Comparison of ENCODE assay signal across 8 cellular contexts in genomic region chr5:8457187-8458037, GRCh38.
DNase-seq lines count a peak whose midpoint lies in the region; ATAC-seq and TF ChIP-seq lines count a peak whose summit lies in the region.

No MANE protein-coding gene starts in this region.

- no peak overlapping the region for H3K27ac ChIP-seq in ectodermal cell (ENCODE audit: insufficient read depth, low read depth, low read length, poor library complexity, severe bottlenecking)

- POLR2A ChIA-PET in activated CD8-positive, alpha-beta T cell treated with anti-CD3 and anti-CD28 coated beads for 36 hours (lab: Charles Lee): no interaction called here

- DNase-seq in GF-D8 (lab: John Stamatoyannopoulos, UW): peak; percentile 96
- peak; percentile 98 for DNase-seq in NCI-H2081 treated with DMSO at 0.1 percent for 48 hours (lab: John Stamatoyannopoulos, UW)
- peak; percentile 85 for DNase-seq in activated CD8-positive, alpha-beta T cell treated with anti-CD3 and anti-CD28 coated beads for 36 hours
- DNase-seq in lung microvascular endothelial cell (ENCODE audit: low read depth in 2 of 2): peak; percentile 95 to 96
- peak; percentile 66 for DNase-seq in stimulated activated CD8-positive, alpha-beta memory T cell treated with anti-CD3 and anti-CD28 coated beads, Interleukin-15, amount 100 ng/mL, for 1 hour (ENCODE audit: low read depth)
- no peak for DNase-seq in NK-92 (lab: John Stamatoyannopoulos, UW; ENCODE audit: unreplicated experiment)

- CTCF ChIA-PET in activated CD8-positive, alpha-beta T cell treated with anti-CD3 and anti-CD28 coated beads for 36 hours (lab: Charles Lee): no interaction called here

- H3K27ac Mint-ChIP-seq in activated CD8-positive, alpha-beta T cell treated with anti-CD3 and anti-CD28 coated beads for 36 hours: peak overlapping the region; percentile 86

- no peaks in the 10 kb centered on the region for H3K4me1 ChIP-seq in ectodermal cell (ENCODE audit: control insufficient read depth, insufficient read depth, low read length)

- peaks cover 2% of the 10 kb centered on the region for H3K9me3 Mint-ChIP-seq in activated CD8-positive, alpha-beta T cell treated with anti-CD3 and anti-CD28 coated beads for 36 hours

- peaks cover 1% of the 10 kb centered on the region for H3K4me1 Mint-ChIP-seq in activated CD8-positive, alpha-beta T cell treated with anti-CD3 and anti-CD28 coated beads for 36 hours (ENCODE audit: low read depth)

- no peaks in the 10 kb centered on the region for H3K36me3 ChIP-seq in ectodermal cell (ENCODE audit: control insufficient read depth, insufficient read depth, low read length)

- no peaks in the 10 kb centered on the region for H3K36me3 Mint-ChIP-seq in activated CD8-positive, alpha-beta T cell treated with anti-CD3 and anti-CD28 coated beads for 36 hours (ENCODE audit: low read depth)

- no peaks in the 10 kb centered on the region for H3K9me3 ChIP-seq in ectodermal cell (ENCODE audit: control insufficient read depth, low read length)

- TF ChIP-seq CTCF in activated CD8-positive, alpha-beta T cell treated with anti-CD3 and anti-CD28 coated beads for 36 hours (IDR thresholded peaks at IDR 0.05): no peak

- peak overlapping the region; percentile 42 for H3K4me3 ChIP-seq in ectodermal cell (ENCODE audit: insufficient read depth, low read depth, low read length)

- 67 to 71% methylated on average over 74 of the region's 74 CpGs for WGBS in ectodermal cell, 2 experiments

- H3K4me3 Mint-ChIP-seq in activated CD8-positive, alpha-beta T cell treated with anti-CD3 and anti-CD28 coated beads for 36 hours: peak overlapping the region; percentile 77

- ATAC-seq in HG02759 (IDR thresholded peaks at IDR 0.05; ENCODE audit: unreplicated experiment): peak; percentile 93
- peak; percentile 94 for ATAC-seq in activated CD8-positive, alpha-beta T cell treated with anti-CD3 and anti-CD28 coated beads for 36 hours

- intact Hi-C loops in activated CD8-positive, alpha-beta T cell treated with anti-CD3 and anti-CD28 coated beads for 36 hours (cut with micrococcal nuclease): no loop called here

- H3K27me3 Mint-ChIP-seq in activated CD8-positive, alpha-beta T cell treated with anti-CD3 and anti-CD28 coated beads for 36 hours: no peaks in the 10 kb centered on the region

- H3K27me3 ChIP-seq in ectodermal cell (ENCODE audit: control insufficient read depth, insufficient read depth, low read length, poor library complexity, severe bottlenecking): no peaks in the 10 kb centered on the region
